Comparison of ENCODE assay signal across 1 cellular context in genomic region chr9:72473474-72474241, GRCh38.
TF ChIP-seq lines count a peak whose summit lies in the region.

No MANE protein-coding gene starts in this region.

TF ChIP-seq in GM12878, 131 proteins besides CTCF, POLR2A, EP300 and RAD21 (continued from another document and continues in another):
- TF ChIP-seq HSF1 (IDR thresholded peaks at IDR 0.05; ENCODE audit: low read depth, low read length): no peak
- no peak for TF ChIP-seq HDAC2 (IDR thresholded peaks at IDR 0.05)
- peak; percentile 52; the same call in 1 of the 2 replicates for TF ChIP-seq CREB1 (IDR thresholded peaks at IDR 0.05; ENCODE audit: low read depth)
- TF ChIP-seq MTA2 (IDR thresholded peaks at IDR 0.05; ENCODE audit: low read depth): 0 out of 2 replicates have a peak, but pooled peaks have one; percentile 59
- TF ChIP-seq SP1 (IDR thresholded peaks at IDR 0.05; ENCODE audit: low read depth, low read length): no peak
- TF ChIP-seq ZNF687 (IDR thresholded peaks at IDR 0.05): peak; percentile 47; the same call in 1 of the 2 replicates
- TF ChIP-seq BCL11A (IDR thresholded peaks at IDR 0.05; ENCODE audit: low read depth, low read length): peak; percentile 52; the same call in 1 of the 2 replicates
- no peak for TF ChIP-seq STAT1 (conservative IDR thresholded peaks at IDR 0.05)
- no peak for TF ChIP-seq PBX3 (IDR thresholded peaks at IDR 0.05; ENCODE audit: insufficient replicate concordance, low read depth, low read length)
- TF ChIP-seq RUNX3 (IDR thresholded peaks at IDR 0.05; ENCODE audit: low read length): peak; percentile 56
- TF ChIP-seq IKZF2 (IDR thresholded peaks at IDR 0.05): peak; percentile 78 to 79; a peak in 3 of 4 replicates
- TF ChIP-seq GABPA (IDR thresholded peaks at IDR 0.05; ENCODE audit: low read depth): no peak
- 0 out of 2 replicates have a peak, but pooled peaks have one; percentile 24 for TF ChIP-seq ZNF24 (IDR thresholded peaks at IDR 0.05)
- peak; percentile 57; the same call in 1 of the 2 replicates for TF ChIP-seq USF2 (IDR thresholded peaks at IDR 0.05; ENCODE audit: borderline replicate concordance, low read depth, low read length)
- TF ChIP-seq IKZF1 (conservative IDR thresholded peaks at IDR 0.05): peak; percentile 69; the same call in 1 of the 2 replicates
- TF ChIP-seq ATF2 (IDR thresholded peaks at IDR 0.05; ENCODE audit: low read length): peak; percentile 86
- TF ChIP-seq BCL3 (IDR thresholded peaks at IDR 0.05; ENCODE audit: borderline replicate concordance, insufficient read depth, low read depth, low read length, poor library complexity, severe bottlenecking): peak; percentile 11
- TF ChIP-seq FOXM1 (IDR thresholded peaks at IDR 0.05; ENCODE audit: low read depth, low read length): peak; percentile 73; the same call in 1 of the 2 replicates
- TF ChIP-seq RAD51 (IDR thresholded peaks at IDR 0.05): peak; percentile 86
- TF ChIP-seq IRF4 (IDR thresholded peaks at IDR 0.05; ENCODE audit: low read depth, low read length): 0 out of 2 replicates have a peak, but pooled peaks have one; percentile 46
- peak; percentile 49; the same call in 1 of the 2 replicates for TF ChIP-seq ZNF592 (IDR thresholded peaks at IDR 0.05)
- TF ChIP-seq SUPT20H (IDR thresholded peaks at IDR 0.05; ENCODE audit: borderline replicate concordance, control insufficient read depth, low read depth, low read length): no peak
- TF ChIP-seq ZBTB4 (CRISPR knock-in tag; IDR thresholded peaks at IDR 0.05): no peak
- no peak for TF ChIP-seq SREBF2 (IDR thresholded peaks at IDR 0.05; ENCODE audit: low read length)
- TF ChIP-seq MYC (IDR thresholded peaks at IDR 0.05; ENCODE audit: insufficient read depth, insufficient read length, insufficient replicate concordance, low read length, severe bottlenecking): no peak
- no peak for TF ChIP-seq SREBF1 (IDR thresholded peaks at IDR 0.05; ENCODE audit: low read length)
- peak; percentile 74 for TF ChIP-seq RELA (IDR thresholded peaks at IDR 0.05; ENCODE audit: borderline replicate concordance, partially characterized antibody)
- 0 out of 2 replicates have a peak, but pooled peaks have one; percentile 30 for TF ChIP-seq BMI1 (IDR thresholded peaks at IDR 0.05; ENCODE audit: borderline replicate concordance)
- TF ChIP-seq CHD1 (IDR thresholded peaks at IDR 0.05; ENCODE audit: low read depth, low read length): no peak
- no peak for TF ChIP-seq ESRRA (IDR thresholded peaks at IDR 0.05; ENCODE audit: low read length)
- 0 out of 2 replicates have a peak, but pooled peaks have one; percentile 23 for TF ChIP-seq PML (IDR thresholded peaks at IDR 0.05; ENCODE audit: low read length)
- TF ChIP-seq REST (IDR thresholded peaks at IDR 0.05; ENCODE audit: low read depth, low read length): no peak
- TF ChIP-seq SMAD1 (IDR thresholded peaks at IDR 0.05; ENCODE audit: low read depth, partially characterized antibody): no peak
- TF ChIP-seq DPF2 (IDR thresholded peaks at IDR 0.05): 0 out of 2 replicates have a peak, but pooled peaks have one; percentile 43
